ENCODE assay signal across 24 cellular contexts in genomic region chr1:15492572-15492971, GRCh38. TPM values are rescaled to one million over a fixed set of nuclear protein-coding genes. Genes with fewer than 3 reads are reported as not detected.
DNase-seq lines count a peak whose midpoint lies in the region; ATAC-seq and TF ChIP-seq lines count a peak whose summit lies in the region.
"Had no signal": no experiment of that assay in that cellular context is flagged by ENCODE, and none has a peak within 500 bp of the region (broad histone marks: within the 10 kb centered on the region; RNA-seq: fewer than 3 reads in every experiment).

No MANE protein-coding gene starts in this region.

- no peak overlapping the region for H3K4me2 ChIP-seq in OCI-LY7 (ENCODE audit: low read length)
- H3K4me2 ChIP-seq: BLaER1 treated with 17β-estradiol and CSF1 and Interleukin-3, amounts not matched to agents 10 nM and 100 nM had no signal

- no peak for DNase-seq in OCI-LY7 (ENCODE audit: low spot score)
- peak in 4 of 5 donors; percentile 56 to 78 (median 70) for DNase-seq in heart left ventricle
- DNase-seq in right cardiac atrium: peak in 1 of 3 donors; percentile 62
- no peak for DNase-seq in sciatic nerve (ENCODE audit: low spot score)
- DNase-seq in T-helper 9 cell: no peak
- DNase-seq in NCI-H345 treated with DMSO at 0.1 percent for 48 hours (lab: John Stamatoyannopoulos, UW; ENCODE audit: unreplicated experiment): no peak
- no peak for DNase-seq in amniotic stem cell (lab: John Stamatoyannopoulos, UW)
- DNase-seq: CD4-positive, alpha-beta T cell; Kasumi-1; MV-4-11; NCI-H1105; NCI-H1436 treated with DMSO at 0.1 percent for 48 hours; NCI-H187 treated with DMSO at 0.1 percent for 48 hours; NCI-H2107; NCI-H446; NCI-H524 treated with DMSO at 0.1 percent for 48 hours; NCI-H774; PC-3 had no signal

- H3K9me2 ChIP-seq in OCI-LY7 (ENCODE audit: insufficient read depth, low read length): no peaks in the 10 kb centered on the region

- H3K36me3 ChIP-seq in OCI-LY7 (ENCODE audit: insufficient read depth, low read length): no peaks in the 10 kb centered on the region
- H3K36me3 ChIP-seq in heart left ventricle: peaks cover 0 to 50% (median 26%) of the 10 kb centered on the region in 9 donors
- H3K36me3 ChIP-seq: SJSA1 had no signal

- TSS peak; percentile 71 for BruUV-seq in OCI-LY7 (replicated peaks; lab: Mats Ljungman, UMichigan)

- no peaks in the 10 kb centered on the region for H3K79me2 ChIP-seq in OCI-LY7 (ENCODE audit: insufficient read depth, low read depth, low read length)

- no peak for TF ChIP-seq CTCF in OCI-LY7 (conservative IDR thresholded peaks at IDR 0.05; ENCODE audit: low read length)
- no peak for TF ChIP-seq CTCF in heart left ventricle (IDR thresholded peaks at IDR 0.05)

- H3K27ac ChIP-seq in OCI-LY7 (ENCODE audit: low read depth, low read length, poor library complexity, severe bottlenecking) (no peak overlapping the region), heart left ventricle (peak overlapping the region in 10 of 12 donors; percentile 17 to 80 (median 62)), right cardiac atrium (ENCODE audit: low read length) (peak overlapping the region; percentile 7)
- H3K27ac ChIP-seq: BLaER1 treated with 17β-estradiol and CSF1 and Interleukin-3, amounts not matched to agents 10 nM and 100 nM; SJSA1 had no signal

- H4K20me1 ChIP-seq in OCI-LY7 (ENCODE audit: insufficient read depth, low read length): no peaks in the 10 kb centered on the region
- H4K20me1 ChIP-seq: BLaER1 treated with 17β-estradiol and CSF1 and Interleukin-3, amounts not matched to agents 10 nM and 100 nM had no signal

- H3K9me3 ChIP-seq in OCI-LY7 (ENCODE audit: low read length): no peaks in the 10 kb centered on the region
- H3K9me3 ChIP-seq in heart left ventricle: peaks cover 0 to 7% (median 0%) of the 10 kb centered on the region in 12 donors
- H3K9me3 ChIP-seq in right cardiac atrium (ENCODE audit: control insufficient read depth, low read length): no peaks in the 10 kb centered on the region
- H3K9me3 ChIP-seq: SJSA1 had no signal

- no peaks in the 10 kb centered on the region for H3K4me1 ChIP-seq in OCI-LY7 (ENCODE audit: insufficient read depth, low read length, poor library complexity, severe bottlenecking)
- peaks cover 0 to 21% (median 2%) of the 10 kb centered on the region in 12 donors for H3K4me1 ChIP-seq in heart left ventricle
- H3K4me1 ChIP-seq in right cardiac atrium (ENCODE audit: control insufficient read depth, insufficient read depth, low read length): no peaks in the 10 kb centered on the region
- H3K4me1 ChIP-seq: SJSA1 had no signal

- POLR2A ChIA-PET in OCI-LY7 (lab: Charles Lee): no interaction called here

- 38 to 55% (median 47%) methylated on average over 4 of the region's 4 CpGs for WGBS in heart left ventricle, 4 donors
- 53% methylated on average over 4 of the region's 4 CpGs for WGBS in right cardiac atrium

- CTCF ChIA-PET in OCI-LY7 (lab: Charles Lee; ENCODE audit: unreplicated experiment): no interaction called here

- ATAC-seq in heart left ventricle: peak; percentile 89 to 95 (median 94)
- ATAC-seq in right cardiac atrium: peak; percentile 66 to 74
- peak; percentile 20 for ATAC-seq in sciatic nerve
- ATAC-seq: HepG2, PC-3 had no signal

- H3K27me3 ChIP-seq in heart left ventricle (no peaks in the 10 kb centered on the region), right cardiac atrium (ENCODE audit: control insufficient read depth, insufficient read depth) (no peaks in the 10 kb centered on the region)
- H3K27me3 ChIP-seq: BLaER1 treated with 17β-estradiol and CSF1 and Interleukin-3, amounts not matched to agents 10 nM and 100 nM; SJSA1 had no signal

- intact Hi-C loops in OCI-LY7 (cut with micrococcal nuclease; ENCODE audit: unreplicated experiment): no loop called here
- intact Hi-C loops in heart left ventricle (cut with DNase I): no loop called here
- intact Hi-C loops in right cardiac atrium (cut with DNase I): no loop called here
- intact Hi-C loops in sciatic nerve (cut with DNase I): no loop called here

- H3K4me3 ChIP-seq in OCI-LY7 (ENCODE audit: low read depth, low read length, poor library complexity, severe bottlenecking) (no peak overlapping the region), heart left ventricle (no peak overlapping the region), right cardiac atrium (ENCODE audit: low read length) (no peak overlapping the region)
- H3K4me3 ChIP-seq: BLaER1 treated with 17β-estradiol and CSF1 and Interleukin-3, amounts not matched to agents 10 nM and 100 nM; SJSA1 had no signal

- no peak overlapping the region for H2AFZ ChIP-seq in OCI-LY7 (ENCODE audit: low read length)

- no peak for TF ChIP-seq POLR2A in heart left ventricle (IDR thresholded peaks at IDR 0.05)

RNA-seq across cellular contexts. Expression of gene CELA2B, which starts 16.7 kb away (rescaled TPM):
- not detected in 2 replicates for total RNA-seq in OCI-LY7 (2014; rRNA removed; shearing (Covaris generic))
- total RNA-seq in OCI-LY7 (2022) (not detected in 2 replicates), heart left ventricle (not detected), right cardiac atrium (not detected), sciatic nerve (not detected)
- polyA plus RNA-seq in heart left ventricle (not detected), right cardiac atrium (not detected)
- total RNA-seq: CD4-positive, alpha-beta T cell; HepG2; HT1080; MCF 10A; PC-3; SJSA1 had no signal
- polyA plus RNA-seq: AG04450, HepG2 had no signal

RNA-seq across cellular contexts. Expression of gene CASP9, which starts 31.4 kb away (rescaled TPM):
- total RNA-seq in OCI-LY7 (2014; rRNA removed; shearing (Covaris generic)): 14.5 and 20.8 TPM in 2 replicates
- total RNA-seq in OCI-LY7 (2022): 17.3 and 17.6 TPM in 2 replicates
- 10 to 100 TPM in 6 of 9 donors, 1 to 10 TPM in 3; 8.6 to 15.9 (median 11.8) TPM for total RNA-seq in heart left ventricle
- polyA plus RNA-seq in heart left ventricle: 10 to 100 TPM; 11.5 to 16.9 TPM
- 10 to 100 TPM in 3 of 4 donors, 1 to 10 TPM in 1; 8.1 to 14.2 (median 13.1) TPM for total RNA-seq in right cardiac atrium
- 12.8 TPM for polyA plus RNA-seq in right cardiac atrium
- total RNA-seq in sciatic nerve: 25.1 TPM

RNA-seq across cellular contexts. Expression of gene DNAJC16, which starts 34.1 kb away (rescaled TPM):
- total RNA-seq in OCI-LY7 (2014; rRNA removed; shearing (Covaris generic)): 5.8 and 9.1 TPM in 2 replicates
- total RNA-seq in OCI-LY7 (2022): 15.0 and 16.8 TPM in 2 replicates
- total RNA-seq in heart left ventricle: 10 to 100 TPM; 11.9 to 22.8 (median 19.1) TPM
- 10 to 100 TPM in 1 of 2 donors, 1 to 10 TPM in 1; 4.2 to 10.3 TPM for polyA plus RNA-seq in heart left ventricle
- total RNA-seq in right cardiac atrium: 10 to 100 TPM; 16.2 to 22.6 (median 18.7) TPM
- polyA plus RNA-seq in right cardiac atrium: 5.4 TPM
- total RNA-seq in sciatic nerve: 19.8 TPM

RNA-seq across cellular contexts. Expression of gene CELA2A, which starts 36.0 kb away (rescaled TPM):
- not detected in 2 replicates for total RNA-seq in OCI-LY7 (2014; rRNA removed; shearing (Covaris generic))
- total RNA-seq in OCI-LY7 (2022): not detected in 2 replicates
- 1 to 10 TPM in 1 of 9 donors, under 1 TPM in 4, not detected in 4; 0.76 to 1.0 (median 0.84) TPM for total RNA-seq in heart left ventricle
- polyA plus RNA-seq in heart left ventricle: not detected
- total RNA-seq in right cardiac atrium: not detected
- polyA plus RNA-seq in right cardiac atrium: not detected
- 0.94 TPM for total RNA-seq in sciatic nerve
- total RNA-seq: CD4-positive, alpha-beta T cell; HepG2; HT1080; MCF 10A; PC-3; SJSA1 had no signal
- polyA plus RNA-seq: AG04450, HepG2 had no signal

RNA-seq across cellular contexts. Expression of gene CTRC, which starts 54.3 kb away (rescaled TPM):
- not detected in 2 replicates for total RNA-seq in OCI-LY7 (2014; rRNA removed; shearing (Covaris generic))
- total RNA-seq in OCI-LY7 (2022) (not detected in 2 replicates), heart left ventricle (1 to 10 TPM in 3 of 9 donors, under 1 TPM in 1, not detected in 5; 0.96 to 1.8 (median 1.5) TPM), right cardiac atrium (1 to 10 TPM in 1 of 4 donors, not detected in 3; 1.1 TPM), sciatic nerve (2.2 TPM)
- polyA plus RNA-seq in heart left ventricle (not detected), right cardiac atrium (not detected)
- total RNA-seq: HepG2, HT1080, MCF 10A, SJSA1 had no signal
- polyA plus RNA-seq: AG04450, HepG2 had no signal

Comparison
In these comparisons a context has a peak if more than half of its experiments do, and no peak if none do; other contexts are left out.
1. DNase-seq: peak in heart left ventricle (4 of 5); none in OCI-LY7 (single experiment), sciatic nerve (single experiment), T-helper 9 cell (single experiment), NCI-H345 treated with DMSO at 0.1 percent for 48 hours (single experiment) and amniotic stem cell (single experiment).
2. ATAC-seq: peak in every context shown above with its lines; median percentile 94 in heart left ventricle; 70 in right cardiac atrium; 20 in sciatic nerve.